Comparison of ENCODE assay signal across 8 cellular contexts in the genomic region with DNA sequence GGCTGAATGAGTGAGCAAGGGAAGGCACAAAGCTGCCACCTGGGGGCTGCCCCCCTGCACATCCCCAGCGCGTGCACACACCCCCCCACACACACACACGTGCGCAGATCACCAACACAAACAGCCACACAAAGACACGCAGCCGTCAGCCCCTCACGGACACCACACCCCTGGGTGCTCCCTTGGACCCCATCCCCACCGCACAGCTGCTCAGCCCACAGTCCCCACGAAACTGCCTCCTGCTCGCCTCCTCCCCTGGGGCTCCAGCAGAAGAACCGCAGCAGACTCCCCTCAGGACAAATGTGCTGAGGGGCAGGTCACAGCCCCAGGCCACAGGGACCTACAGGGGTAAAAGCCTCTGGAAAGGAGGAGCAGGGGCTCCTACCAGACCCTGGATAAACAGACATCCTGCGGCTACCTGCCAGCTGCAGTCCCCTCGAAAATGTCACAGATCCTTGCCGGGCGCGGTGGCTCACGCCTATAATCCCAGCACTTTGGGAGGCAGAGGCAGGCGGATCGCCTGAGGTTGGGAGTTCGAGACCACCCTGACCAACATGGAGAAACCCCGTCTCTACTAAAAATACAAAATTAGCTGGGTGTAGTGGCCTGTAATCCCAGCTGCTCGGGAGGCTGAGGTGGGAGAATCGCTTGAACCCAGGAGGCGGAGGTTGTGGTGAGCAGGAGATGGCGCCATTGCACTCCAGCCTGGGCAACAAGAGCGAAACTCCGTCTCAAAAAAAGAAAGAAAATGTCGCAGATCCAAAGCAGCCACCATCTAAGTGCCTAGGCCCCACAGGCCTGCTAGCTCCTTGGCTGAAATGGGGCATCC.
DNase-seq lines count a peak whose midpoint lies in the region; ATAC-seq and TF ChIP-seq lines count a peak whose summit lies in the region.
"Had no signal": no experiment of that assay in that cellular context is flagged by ENCODE, and none has a peak within 500 bp of the region (broad histone marks: within the 10 kb centered on the region; RNA-seq: fewer than 3 reads in every experiment).

No MANE protein-coding gene starts in this region.

- peak overlapping the region; percentile 24 to 51 (median 40); a peak in 17 of 20 replicates for H3K4me3 ChIP-seq in BLaER1 treated with 17β-estradiol and CSF1 and Interleukin-3, amounts not matched to agents 10 nM and 100 nM
- no peak overlapping the region for H3K4me3 ChIP-seq in NT2/D1 (ENCODE audit: insufficient read length, low read depth)
- no peak overlapping the region for H3K4me3 ChIP-seq in coronary artery
- H3K4me3 ChIP-seq: esophagus squamous epithelium had no signal

- no peaks in the 10 kb centered on the region for H3K27me3 ChIP-seq in BLaER1 treated with 17β-estradiol and CSF1 and Interleukin-3, amounts not matched to agents 10 nM and 100 nM
- no peaks in the 10 kb centered on the region for H3K27me3 ChIP-seq in NT2/D1 (ENCODE audit: insufficient read depth, insufficient read length)
- H3K27me3 ChIP-seq: esophagus squamous epithelium had no signal

- no peak for TF ChIP-seq POLR2A in erythroblast (IDR thresholded peaks at IDR 0.05; ENCODE audit: low read length)

- no peak for TF ChIP-seq CTCF in coronary artery (IDR thresholded peaks at IDR 0.05)

- no peak for ATAC-seq in HG02759 (IDR thresholded peaks at IDR 0.05; ENCODE audit: unreplicated experiment)

- peaks cover 61 to 99% (median 95%) of the 10 kb centered on the region in 10 experiments for H3K4me1 ChIP-seq in BLaER1 treated with 17β-estradiol and CSF1 and Interleukin-3, amounts not matched to agents 10 nM and 100 nM
- peaks cover 14% of the 10 kb centered on the region for H3K4me1 ChIP-seq in NT2/D1 (ENCODE audit: insufficient read depth, insufficient read length)

- H3K36me3 ChIP-seq in BLaER1 treated with 17β-estradiol and CSF1 and Interleukin-3, amounts not matched to agents 10 nM and 100 nM, result peaks cover 50 to 89% (median 70%) of the 10 kb centered on the region in 11 experiments
- H3K36me3 ChIP-seq in NT2/D1 (ENCODE audit: insufficient read depth, insufficient read length, low read length), result peaks cover 63% of the 10 kb centered on the region

- H3K9me3 ChIP-seq in BLaER1 treated with 17β-estradiol and CSF1 and Interleukin-3, amounts not matched to agents 10 nM and 100 nM (replicated peaks in 1 of 11), result no peaks in the 10 kb centered on the region
- no peaks in the 10 kb centered on the region for H3K9me3 ChIP-seq in NT2/D1 (ENCODE audit: insufficient read depth, low read length)
- H3K9me3 ChIP-seq: esophagus squamous epithelium had no signal

- H3K27ac ChIP-seq in BLaER1 treated with 17β-estradiol and CSF1 and Interleukin-3, amounts not matched to agents 10 nM and 100 nM, result peak overlapping the region in 10 of 11 experiments; percentile 21 to 83 (median 64); a peak in 17 of 22 replicates
- no peak overlapping the region for H3K27ac ChIP-seq in coronary artery
- H3K27ac ChIP-seq: esophagus squamous epithelium had no signal

- H3K9ac ChIP-seq in BLaER1 treated with 17β-estradiol and CSF1 and Interleukin-3, amounts not matched to agents 10 nM and 100 nM, result peak overlapping the region; percentile 48 to 90 (median 71); a peak in 21 of 22 replicates
- H3K9ac ChIP-seq in NT2/D1 (ENCODE audit: insufficient read length, low read depth), result peak overlapping the region; percentile 54

- DNase-seq in NT2/D1 (ENCODE audit: low read depth, low spot score) (no peak), erythroblast (lab: John Stamatoyannopoulos, UW) (peak; percentile 18 to 30), coronary artery (ENCODE audit: low spot score) (no peak), DMS79 treated with DMSO at 0.1 percent for 48 hours (lab: John Stamatoyannopoulos, UW) (no peak)
- DNase-seq: DMS79, esophagus squamous epithelium had no signal

- peak overlapping the region; percentile 85 to 99 (median 90) for H3K4me2 ChIP-seq in BLaER1 treated with 17β-estradiol and CSF1 and Interleukin-3, amounts not matched to agents 10 nM and 100 nM

- peaks cover 24 to 100% (median 83%) of the 10 kb centered on the region in 11 experiments for H4K20me1 ChIP-seq in BLaER1 treated with 17β-estradiol and CSF1 and Interleukin-3, amounts not matched to agents 10 nM and 100 nM

Comparison
In these comparisons a context has a peak if more than half of its experiments do, and no peak if none do; other contexts are left out.
1. H3K27ac ChIP-seq: peak in BLaER1 treated with 17β-estradiol and CSF1 and Interleukin-3, amounts not matched to agents 10 nM and 100 nM (10 of 11); none in coronary artery (0 of 2).
2. H3K4me3 ChIP-seq: peak in BLaER1 treated with 17β-estradiol and CSF1 and Interleukin-3, amounts not matched to agents 10 nM and 100 nM (10 of 10); none in NT2/D1 (single experiment) and coronary artery (single experiment).
3. DNase-seq: peak in erythroblast (2 of 2); none in NT2/D1 (single experiment), coronary artery (single experiment) and DMS79 treated with DMSO at 0.1 percent for 48 hours (single experiment).